ENCODE assay signal across 9 cellular contexts in genomic region chr7:106217089-106217542, GRCh38.
A peak's percentile ranks its signal among the peaks of the same experiment; 100 is the strongest.
DNase-seq lines count a peak whose midpoint lies in the region; ATAC-seq and TF ChIP-seq lines count a peak whose summit lies in the region.
"Had no signal": no experiment of that assay in that cellular context is flagged by ENCODE, and none has a peak within 500 bp of the region (broad histone marks: within the 10 kb centered on the region; RNA-seq: fewer than 3 reads in every experiment).

No MANE protein-coding gene starts in this region.

- in situ Hi-C loops in brain microvascular endothelial cell (cut with HindIII; ENCODE audit: low pct_ligation_motif_present, low sequenced_read_pairs), result no loop called here

- TF ChIP-seq CTCF in brain microvascular endothelial cell (IDR thresholded peaks at IDR 0.05; ENCODE audit: low read depth, low read length, missing control alignments) (no peak), suprapubic skin (IDR thresholded peaks at IDR 0.05) (no peak)

- peak; percentile 86 for DNase-seq in HT-29 (ENCODE audit: low spot score)
- peak; percentile 28 for DNase-seq in brain microvascular endothelial cell
- DNase-seq in suprapubic skin (ENCODE audit: low spot score in 2 of 2), result peak; percentile 85 to 86
- DNase-seq in erythroblast (lab: John Stamatoyannopoulos, UW), result no peak
- DNase-seq in stimulated activated naive B cell treated with anti-CD40 and anti-IgM and Interleukin-4, amounts not matched to agents 10 μg/mL and 1 μg/mL and 100 μg/mL, for 72 hours, result no peak

- WGBS in suprapubic skin, result 24% methylated on average over 7 of the region's 7 CpGs

- no peak overlapping the region for H3K27ac Mint-ChIP-seq in stimulated activated naive B cell treated with anti-CD40 and anti-IgM and Interleukin-4, amounts not matched to agents 10 μg/mL and 1 μg/mL and 100 μg/mL, for 72 hours

- no peaks in the 10 kb centered on the region for H3K36me3 Mint-ChIP-seq in stimulated activated naive B cell treated with anti-CD40 and anti-IgM and Interleukin-4, amounts not matched to agents 10 μg/mL and 1 μg/mL and 100 μg/mL, for 72 hours
- H3K36me3 Mint-ChIP-seq: IgD-negative memory B cell had no signal

- no peak overlapping the region for H3K4me3 ChIP-seq in brain microvascular endothelial cell (ENCODE audit: low read depth, low read length)
- peak overlapping the region; percentile 10 for H3K4me3 ChIP-seq in suprapubic skin

- H3K36me3 ChIP-seq in brain microvascular endothelial cell (replicated peaks), result no peaks in the 10 kb centered on the region
- H3K36me3 ChIP-seq in suprapubic skin, result no peaks in the 10 kb centered on the region

- H3K4me1 Mint-ChIP-seq in stimulated activated naive B cell treated with anti-CD40 and anti-IgM and Interleukin-4, amounts not matched to agents 10 μg/mL and 1 μg/mL and 100 μg/mL, for 72 hours, result no peaks in the 10 kb centered on the region
- H3K4me1 Mint-ChIP-seq: IgD-negative memory B cell had no signal

- no peaks in the 10 kb centered on the region for H3K9me3 Mint-ChIP-seq in stimulated activated naive B cell treated with anti-CD40 and anti-IgM and Interleukin-4, amounts not matched to agents 10 μg/mL and 1 μg/mL and 100 μg/mL, for 72 hours
- H3K9me3 Mint-ChIP-seq: IgD-negative memory B cell had no signal

- peaks cover 26 to 36% of the 10 kb centered on the region in 2 donors for H3K27me3 Mint-ChIP-seq in stimulated activated naive B cell treated with anti-CD40 and anti-IgM and Interleukin-4, amounts not matched to agents 10 μg/mL and 1 μg/mL and 100 μg/mL, for 72 hours

- H3K4me3 Mint-ChIP-seq in stimulated activated naive B cell treated with anti-CD40 and anti-IgM and Interleukin-4, amounts not matched to agents 10 μg/mL and 1 μg/mL and 100 μg/mL, for 72 hours, result no peak overlapping the region
- H3K4me3 Mint-ChIP-seq: IgD-negative memory B cell had no signal

- H3K27me3 ChIP-seq in brain microvascular endothelial cell (replicated peaks) (no peaks in the 10 kb centered on the region), layer of hippocampus (ENCODE audit: control insufficient read depth, insufficient read depth, low read length) (no peaks in the 10 kb centered on the region), suprapubic skin (no peaks in the 10 kb centered on the region)

- H3K9me3 ChIP-seq in suprapubic skin, result no peaks in the 10 kb centered on the region

- H3K4me1 ChIP-seq in suprapubic skin, result peaks cover 42% of the 10 kb centered on the region

- ATAC-seq in HG03460 (IDR thresholded peaks at IDR 0.05; ENCODE audit: unreplicated experiment), result no peak
- no peak for ATAC-seq in HG02852 (IDR thresholded peaks at IDR 0.05; ENCODE audit: unreplicated experiment)
- no peak for ATAC-seq in stimulated activated naive B cell treated with anti-CD40 and anti-IgM and Interleukin-4, amounts not matched to agents 10 μg/mL and 1 μg/mL and 100 μg/mL, for 72 hours (replicated peaks)

- H3K27ac ChIP-seq in brain microvascular endothelial cell (peak overlapping the region; percentile 53), layer of hippocampus (ENCODE audit: low read depth, low read length) (peak overlapping the region; percentile 22), suprapubic skin (peak overlapping the region; percentile 89)

- TF ChIP-seq POLR2A in suprapubic skin (IDR thresholded peaks at IDR 0.05) (no peak), erythroblast (IDR thresholded peaks at IDR 0.05; ENCODE audit: low read length) (no peak)

- no peak for TF ChIP-seq EP300 in suprapubic skin (IDR thresholded peaks at IDR 0.05)

Comparison
In these comparisons a context has a peak if more than half of its experiments do, and no peak if none do; other contexts are left out.
1. DNase-seq: peak in HT-29 (single experiment), brain microvascular endothelial cell (single experiment) and suprapubic skin (2 of 2); none in erythroblast (0 of 2) and stimulated activated naive B cell treated with anti-CD40 and anti-IgM and Interleukin-4, amounts not matched to agents 10 μg/mL and 1 μg/mL and 100 μg/mL, for 72 hours (single experiment).
2. H3K27ac ChIP-seq: peak in every context shown above with its lines; median percentile 89 in suprapubic skin; 53 in brain microvascular endothelial cell; 22 in layer of hippocampus.